Comparison of ENCODE assay signal across 3 cellular contexts in genomic region chr4:106318511-106318910, GRCh38.
TF ChIP-seq lines count a peak whose summit lies in the region.

No MANE protein-coding gene starts in this region.

TF ChIP-seq in SK-N-SH, 30 proteins besides CTCF, POLR2A, EP300 and RAD21:
- no peak for TF ChIP-seq RFX5 (IDR thresholded peaks at IDR 0.05; ENCODE audit: low read length)
- no peak for TF ChIP-seq PBX3 (IDR thresholded peaks at IDR 0.05)
- no peak for TF ChIP-seq TCF12 (IDR thresholded peaks at IDR 0.05)
- TF ChIP-seq FOSL2 (IDR thresholded peaks at IDR 0.05; ENCODE audit: borderline replicate concordance, low read depth) = no peak
- TF ChIP-seq ELF1 (IDR thresholded peaks at IDR 0.05) = no peak
- TF ChIP-seq JUND (IDR thresholded peaks at IDR 0.05) = no peak
- TF ChIP-seq USF1 (IDR thresholded peaks at IDR 0.05; ENCODE audit: borderline replicate concordance, low read depth) = no peak
- TF ChIP-seq YY1 (IDR thresholded peaks at IDR 0.05; ENCODE audit: low read depth) = no peak
- no peak for TF ChIP-seq ZBTB33 (IDR thresholded peaks at IDR 0.05; ENCODE audit: borderline replicate concordance, low read depth)
- TF ChIP-seq RCOR1 (IDR thresholded peaks at IDR 0.05; ENCODE audit: low read length) = no peak
- no peak for TF ChIP-seq FOXM1 (IDR thresholded peaks at IDR 0.05; ENCODE audit: low read depth)
- TF ChIP-seq TEAD4 (IDR thresholded peaks at IDR 0.05; ENCODE audit: borderline replicate concordance, insufficient read depth) = no peak
- TF ChIP-seq IRF3 (IDR thresholded peaks at IDR 0.05; ENCODE audit: low read depth, low read length) = no peak
- TF ChIP-seq GABPA (IDR thresholded peaks at IDR 0.05; ENCODE audit: low read depth) = no peak
- TF ChIP-seq NRF1 (IDR thresholded peaks at IDR 0.05; ENCODE audit: low read depth, low read length) = no peak
- TF ChIP-seq CHD2 (IDR thresholded peaks at IDR 0.05; ENCODE audit: low read length, partially characterized antibody) = no peak

TF ChIP-seq in SK-N-SH treated with all-trans-retinoic acid at 6 μM for 48 hours, 23 proteins besides CTCF, POLR2A, EP300 and RAD21:
- no peak for TF ChIP-seq POU6F1 (CRISPR knock-in tag; IDR thresholded peaks at IDR 0.05; ENCODE audit: borderline replicate concordance, low read depth)
- TF ChIP-seq PATZ1 (CRISPR knock-in tag; IDR thresholded peaks at IDR 0.05; ENCODE audit: borderline replicate concordance) = no peak
- no peak for TF ChIP-seq ZFP3 (CRISPR knock-in tag; IDR thresholded peaks at IDR 0.05)

TF ChIP-seq in GM12891, 5 proteins besides CTCF, POLR2A, EP300 and RAD21:
- TF ChIP-seq TAF1 (IDR thresholded peaks at IDR 0.05; ENCODE audit: low read depth, low read length) (no peak), PAX5 (IDR thresholded peaks at IDR 0.05; ENCODE audit: insufficient read depth, low read length, severe bottlenecking) (no peak)
